In genomic region chr12:26546535-26547314, GRCh38 we compare ENCODE assay signal across 26 cellular contexts.
"Had no signal": no experiment of that assay in that cellular context is flagged by ENCODE, and none has a peak within 500 bp of the region (broad histone marks: within the 10 kb centered on the region; RNA-seq: fewer than 3 reads in every experiment).

No MANE protein-coding gene starts in this region.

- DNase-seq: activated CD4-positive, alpha-beta memory T cell treated with anti-CD3 and anti-CD28 coated beads for 36 hours; activated CD4-positive, alpha-beta T cell treated with anti-CD3 and anti-CD28 coated beads for 36 hours; activated CD4-positive, alpha-beta T cell treated with anti-CD3 and anti-CD28 coated beads, Interleukin-2, amount 10 ng/mL, durations not matched to agents 24 days and 14 days; activated CD4-positive, CD25-positive, alpha-beta regulatory T cell; activated CD4-positive, CD25-positive, alpha-beta regulatory T cell treated with anti-CD3 and anti-CD28 coated beads, Interleukin-2, amount 50 U/mL, for 72 hours; activated CD8-positive, alpha-beta memory T cell treated with anti-CD3 and anti-CD28 coated beads, Interleukin-2, amount 10 ng/mL, durations not matched to agents 7 days and 5 days; activated CD8-positive, alpha-beta memory T cell treated with anti-CD3 and anti-CD28 coated beads, Interleukin-2, amount 50 U/mL, for 4 hours; activated CD8-positive, alpha-beta T cell treated with anti-CD3 and anti-CD28 coated beads, Interleukin-2, amount 10 ng/mL, durations not matched to agents 7 days and 5 days; activated effector memory CD4-positive, alpha-beta T cell treated with anti-CD3 and anti-CD28 coated beads, Interleukin-2, amount 50 U/mL, for 16 hours; activated naive CD4-positive, alpha-beta T cell treated with anti-CD3 and anti-CD28 coated beads, Interleukin-2, amount 10 ng/mL, durations not matched to agents 7 days and 5 days; activated naive CD8-positive, alpha-beta T cell treated with anti-CD3 and anti-CD28 coated beads, Interleukin-2, amount 10 ng/mL, durations not matched to agents 7 days and 5 days; activated T-cell treated with anti-CD3 and anti-CD28 coated beads, Interleukin-2, amount 50 U/mL, for 1 hour; activated T-cell treated with anti-CD3 and anti-CD28 coated beads, Interleukin-2, amount 50 U/mL, for 48 hours; brain microvascular endothelial cell; caudate nucleus; cortex of kidney; dermis blood vessel endothelial cell; effector CD4-positive, alpha-beta T cell; effector memory CD8-positive, alpha-beta T cell; erythroblast; foreskin keratinocyte; gastrocnemius medialis; glutamatergic neuron; T-helper 2 cell had no signal

- H3K4me1 ChIP-seq: esophagus muscularis mucosa, foreskin keratinocyte had no signal

- ATAC-seq: activated CD4-positive, alpha-beta T cell treated with anti-CD3 and anti-CD28 coated beads for 36 hours; activated CD8-positive, alpha-beta memory T cell treated with anti-CD3 and anti-CD28 coated beads, Interleukin-2, amount 10 ng/mL, durations not matched to agents 7 days and 5 days; activated CD8-positive, alpha-beta T cell treated with anti-CD3 and anti-CD28 coated beads, Interleukin-2, amount 10 ng/mL, durations not matched to agents 7 days and 5 days; activated naive CD4-positive, alpha-beta T cell treated with anti-CD3 and anti-CD28 coated beads, Interleukin-2, amount 50 U/mL, for 72 hours; effector memory CD8-positive, alpha-beta T cell; foreskin keratinocyte; gastrocnemius medialis had no signal

- H3K27ac ChIP-seq: brain microvascular endothelial cell, esophagus muscularis mucosa, foreskin keratinocyte, gastrocnemius medialis had no signal

- H3K9me3 ChIP-seq: esophagus muscularis mucosa, gastrocnemius medialis had no signal

- H3K27me3 ChIP-seq: brain microvascular endothelial cell, esophagus muscularis mucosa, foreskin keratinocyte, gastrocnemius medialis had no signal

- H3K4me3 ChIP-seq: esophagus muscularis mucosa, gastrocnemius medialis had no signal

- H3K36me3 ChIP-seq: brain microvascular endothelial cell, gastrocnemius medialis had no signal
